Comparison of ENCODE assay signal across 16 cellular contexts in the genomic region with DNA sequence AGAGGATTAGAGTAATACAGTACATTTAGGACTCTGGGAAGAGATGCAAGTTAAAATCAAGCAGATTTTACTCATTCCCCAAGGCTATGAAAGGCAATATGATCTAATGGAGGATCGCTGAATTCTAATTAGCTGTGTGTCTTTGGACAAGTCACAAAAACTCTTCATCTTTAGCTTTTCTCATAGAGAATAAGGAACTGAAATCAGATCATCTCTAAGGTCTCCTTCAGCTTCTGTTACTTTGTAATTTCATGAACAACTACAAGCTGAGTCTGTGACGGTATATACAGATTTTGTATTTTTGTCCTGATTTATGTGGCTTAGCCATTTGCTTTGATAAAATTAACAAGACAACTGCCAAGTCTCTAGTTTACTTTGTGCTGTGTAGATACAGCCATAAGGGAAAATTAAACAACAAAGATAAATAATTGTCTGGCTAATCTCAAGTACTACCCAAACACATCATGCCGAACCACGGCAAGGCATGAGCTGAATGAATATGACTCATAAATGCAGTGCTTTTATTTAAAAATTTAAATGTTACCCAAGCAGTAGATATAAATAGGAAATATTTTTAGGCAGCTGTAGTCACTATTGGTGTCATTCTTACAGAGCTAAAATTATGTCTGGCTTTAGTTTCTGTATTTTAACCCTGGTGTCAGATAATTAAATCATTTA.
DNase-seq lines count a peak whose midpoint lies in the region; ATAC-seq, FAIRE-seq and TF ChIP-seq lines count a peak whose summit lies in the region.
"Had no signal": no experiment of that assay in that cellular context is flagged by ENCODE, and none has a peak within 500 bp of the region (broad histone marks: within the 10 kb centered on the region; RNA-seq: fewer than 3 reads in every experiment).

No MANE protein-coding gene starts in this region.

- no peaks in the 10 kb centered on the region for H3K36me3 ChIP-seq in esophagus squamous epithelium
- H3K36me3 ChIP-seq: BLaER1 treated with 17β-estradiol and CSF1 and Interleukin-3, amounts not matched to agents 10 nM and 100 nM; lower lobe of right lung; tibial nerve had no signal

- peak; percentile 58 for ATAC-seq in HG02938 (IDR thresholded peaks at IDR 0.05; ENCODE audit: unreplicated experiment)
- peak; percentile 42; the same call in 2 of the 3 replicates for ATAC-seq in SK-N-SH treated with all-trans-retinoic acid at 6 μM for 48 hours
- ATAC-seq in memory B cell (ENCODE audit: low read depth): peak; percentile 78

- H3K36me3 Mint-ChIP-seq in memory B cell: no peaks in the 10 kb centered on the region

- H3K4me3 ChIP-seq in esophagus squamous epithelium (no peak overlapping the region), coronary artery (no peak overlapping the region)
- H3K4me3 ChIP-seq: BLaER1 treated with 17β-estradiol and CSF1 and Interleukin-3, amounts not matched to agents 10 nM and 100 nM; lower lobe of right lung; tibial nerve had no signal

- H3K27ac ChIP-seq in esophagus squamous epithelium: no peak overlapping the region
- H3K27ac ChIP-seq in coronary artery: no peak overlapping the region
- H3K27ac ChIP-seq: BLaER1 treated with 17β-estradiol and CSF1 and Interleukin-3, amounts not matched to agents 10 nM and 100 nM; lower lobe of right lung; tibial nerve had no signal

- WGBS in esophagus squamous epithelium, 2 donors: 55 to 59% methylated on average over 4 of the region's 4 CpGs

- H3K9me3 ChIP-seq in esophagus squamous epithelium: no peaks in the 10 kb centered on the region
- H3K9me3 ChIP-seq: BLaER1 treated with 17β-estradiol and CSF1 and Interleukin-3, amounts not matched to agents 10 nM and 100 nM; lower lobe of right lung; tibial nerve had no signal

- intact Hi-C loops in esophagus squamous epithelium (cut with DNase I): no loop called here

- no peaks in the 10 kb centered on the region for H3K4me1 ChIP-seq in esophagus squamous epithelium
- H3K4me1 ChIP-seq: lower lobe of right lung had no signal

- no peaks in the 10 kb centered on the region for H3K27me3 Mint-ChIP-seq in memory B cell

- no peak overlapping the region for H3K4me3 Mint-ChIP-seq in memory B cell
- H3K4me3 Mint-ChIP-seq: nephron progenitor cell had no signal

- H3K27me3 ChIP-seq in esophagus squamous epithelium: no peaks in the 10 kb centered on the region
- H3K27me3 ChIP-seq: BLaER1 treated with 17β-estradiol and CSF1 and Interleukin-3, amounts not matched to agents 10 nM and 100 nM; tibial nerve had no signal

- FAIRE-seq in frontal cortex (lab: Jason Lieb, UNC): no peak

- TF ChIP-seq POLR2A in esophagus squamous epithelium (IDR thresholded peaks at IDR 0.05): no peak

- DNase-seq in EH (ENCODE audit: low read depth): peak; percentile 58
- DNase-seq in memory B cell (ENCODE audit: low spot score in 2 of 2): no peak
- DNase-seq in esophagus squamous epithelium (lab: John Stamatoyannopoulos, UW): no peak
- DNase-seq in frontal cortex (ENCODE audit: low spot score in 2 of 2): no peak
- no peak for DNase-seq in coronary artery (ENCODE audit: low spot score)
- no peak for DNase-seq in cerebellum (ENCODE audit: low spot score)
- DNase-seq: activated CD4-positive, alpha-beta T cell treated with anti-CD3 and anti-CD28 coated beads, Interleukin-2, amount 50 U/mL, for 48 hours; aorta; lower lobe of right lung; nephron progenitor cell; retina; Right ventricle myocardium superior had no signal

- H3K9me3 Mint-ChIP-seq in memory B cell: no peaks in the 10 kb centered on the region
- H3K9me3 Mint-ChIP-seq: nephron progenitor cell had no signal

- no peak overlapping the region for H3K27ac Mint-ChIP-seq in memory B cell
- H3K27ac Mint-ChIP-seq: nephron progenitor cell had no signal

- H3K4me1 Mint-ChIP-seq in memory B cell: no peaks in the 10 kb centered on the region
- H3K4me1 Mint-ChIP-seq: nephron progenitor cell had no signal

- TF ChIP-seq CTCF in esophagus squamous epithelium (IDR thresholded peaks at IDR 0.05) (no peak), coronary artery (IDR thresholded peaks at IDR 0.05) (no peak)

TF ChIP-seq in SK-N-SH treated with all-trans-retinoic acid at 6 μM for 48 hours, 23 proteins besides CTCF, POLR2A, EP300 and RAD21:
- TF ChIP-seq ESRRG (CRISPR knock-in tag; IDR thresholded peaks at IDR 0.05): no peak
- no peak for TF ChIP-seq TCF4 (CRISPR knock-in tag; IDR thresholded peaks at IDR 0.05; ENCODE audit: borderline replicate concordance)
- TF ChIP-seq GLIS3 (CRISPR knock-in tag; IDR thresholded peaks at IDR 0.05): no peak
- no peak for TF ChIP-seq BACH2 (CRISPR knock-in tag; IDR thresholded peaks at IDR 0.05; ENCODE audit: borderline replicate concordance)
- TF ChIP-seq, protein P1, sequence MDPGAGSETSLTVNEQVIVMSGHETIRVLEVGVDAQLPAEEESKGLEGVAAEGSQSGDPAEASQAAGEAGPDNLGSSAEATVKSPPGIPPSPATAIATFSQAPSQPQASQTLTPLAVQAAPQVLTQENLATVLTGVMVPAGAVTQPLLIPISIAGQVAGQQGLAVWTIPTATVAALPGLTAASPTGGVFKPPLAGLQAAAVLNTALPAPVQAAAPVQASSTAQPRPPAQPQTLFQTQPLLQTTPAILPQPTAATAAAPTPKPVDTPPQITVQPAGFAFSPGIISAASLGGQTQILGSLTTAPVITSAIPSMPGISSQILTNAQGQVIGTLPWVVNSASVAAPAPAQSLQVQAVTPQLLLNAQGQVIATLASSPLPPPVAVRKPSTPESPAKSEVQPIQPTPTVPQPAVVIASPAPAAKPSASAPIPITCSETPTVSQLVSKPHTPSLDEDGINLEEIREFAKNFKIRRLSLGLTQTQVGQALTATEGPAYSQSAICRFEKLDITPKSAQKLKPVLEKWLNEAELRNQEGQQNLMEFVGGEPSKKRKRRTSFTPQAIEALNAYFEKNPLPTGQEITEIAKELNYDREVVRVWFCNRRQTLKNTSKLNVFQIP (CRISPR knock-in tag; IDR thresholded peaks at IDR 0.05; ENCODE audit: borderline replicate concordance, low read depth): no peak
